ENCODE assay signal across 9 cellular contexts in the genomic region with DNA sequence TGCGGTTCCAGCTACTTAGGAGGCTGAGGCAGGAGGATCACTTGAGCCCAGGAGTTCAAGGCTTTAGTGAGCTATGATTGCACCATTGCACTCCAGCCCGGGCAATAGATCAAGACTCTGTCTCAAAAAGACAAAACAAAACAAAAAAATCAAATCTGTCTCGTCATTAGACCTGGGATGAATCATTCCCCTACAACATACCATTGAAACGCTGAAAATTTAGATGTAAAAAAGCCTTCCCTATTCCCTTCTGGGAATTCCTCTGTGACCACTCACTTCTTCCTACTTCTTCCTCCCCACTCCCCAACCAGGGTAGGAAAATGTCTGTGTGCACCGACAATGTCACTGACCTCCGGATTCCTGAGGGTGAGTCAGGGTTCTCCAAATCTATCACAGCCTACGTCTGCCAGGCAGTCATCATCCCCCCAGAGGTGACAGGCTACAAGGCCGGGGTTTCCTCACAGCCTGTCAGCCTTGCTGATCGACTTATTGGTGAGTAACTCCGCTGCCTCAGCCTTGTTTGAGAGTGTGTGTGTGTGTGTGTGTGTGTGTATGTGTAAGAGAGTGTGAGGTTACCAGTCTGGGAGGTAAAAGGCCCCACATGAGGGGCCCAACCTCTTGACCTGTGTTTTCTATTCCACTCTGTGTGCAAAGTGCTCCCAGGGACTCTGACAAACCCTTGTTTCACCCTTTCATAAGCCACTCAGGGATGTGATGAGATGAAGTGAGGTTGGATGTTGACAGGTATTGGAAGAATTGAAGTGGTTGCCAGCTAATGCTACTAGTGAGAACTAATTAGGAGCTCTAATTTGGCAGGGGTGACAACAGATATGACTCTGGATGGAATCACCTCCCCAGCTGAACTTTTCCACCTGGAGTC. TPM values are rescaled to one million over a fixed set of nuclear protein-coding genes. Genes with fewer than 3 reads are reported as not detected.
DNase-seq lines count a peak whose midpoint lies in the region; ATAC-seq and TF ChIP-seq lines count a peak whose summit lies in the region.
"Had no signal": no experiment of that assay in that cellular context is flagged by ENCODE, and none has a peak within 500 bp of the region (broad histone marks: within the 10 kb centered on the region; RNA-seq: fewer than 3 reads in every experiment).

No MANE protein-coding gene starts in this region.

- TF ChIP-seq EP300 in stomach (IDR thresholded peaks at IDR 0.05) (no peak), esophagus muscularis mucosa (IDR thresholded peaks at IDR 0.05) (no peak)

- CTCF ChIA-PET in activated CD8-positive, alpha-beta T cell treated with anti-CD3 and anti-CD28 coated beads for 36 hours (lab: Charles Lee), result interaction anchor here (1.0 to 1.7 kb wide), 2 partner anchors 97 to 335 kb away, joined by 3 to 5 read pairs; no protein-coding TSS in a partner anchor
- CTCF ChIA-PET in activated CD8-positive, alpha-beta T cell treated with anti-CD3 and anti-CD28 coated beads, Interleukin-2, amount 10 ng/mL, durations not matched to agents 7 days and 5 days (lab: Charles Lee), result interaction anchor here (1.2 to 2.9 kb wide), 2 partner anchors 16 to 84 kb away, joined by 3 to 17 read pairs; a partner anchor contains a TSS

- H3K27me3 Mint-ChIP-seq in activated CD8-positive, alpha-beta T cell treated with anti-CD3 and anti-CD28 coated beads for 36 hours, result no peaks in the 10 kb centered on the region
- no peaks in the 10 kb centered on the region for H3K27me3 Mint-ChIP-seq in activated CD8-positive, alpha-beta T cell treated with anti-CD3 and anti-CD28 coated beads, Interleukin-2, amount 10 ng/mL, durations not matched to agents 7 days and 5 days (ENCODE audit: low read depth)
- peaks cover 2% of the 10 kb centered on the region for H3K27me3 Mint-ChIP-seq in activated T-helper 1 cell treated with anti-CD3 and anti-CD28 coated beads, Interleukin-12 subunit alpha, Interleukin-12 subunit beta, Interleukin-2, Interleukin-4 antibody, amounts not matched to agents 30 ng/mL and 10 ng/mL and 1 ng/mL, durations not matched to agents 14 hours and 24 hours and 36 hours (ENCODE audit: insufficient read depth)

- H3K9me3 ChIP-seq in right atrium auricular region, result no peaks in the 10 kb centered on the region
- no peaks in the 10 kb centered on the region for H3K9me3 ChIP-seq in stomach
- H3K9me3 ChIP-seq in esophagus muscularis mucosa, result no peaks in the 10 kb centered on the region

- POLR2A ChIA-PET in activated CD8-positive, alpha-beta T cell treated with anti-CD3 and anti-CD28 coated beads for 36 hours (lab: Charles Lee), result interaction anchor here (1.0 to 2.3 kb wide), 3 partner anchors 9 to 18 kb away, joined by 4 to 10 read pairs (median 5); a partner anchor contains a TSS
- POLR2A ChIA-PET in activated CD8-positive, alpha-beta T cell treated with anti-CD3 and anti-CD28 coated beads, Interleukin-2, amount 10 ng/mL, durations not matched to agents 7 days and 5 days (lab: Charles Lee), result interaction anchor here (0.7 kb wide), 1 partner anchor 351 kb away, joined by 6 read pairs; a partner anchor contains a TSS

- DNase-seq in activated CD8-positive, alpha-beta T cell treated with anti-CD3 and anti-CD28 coated beads for 36 hours, result peak; percentile 48
- no peak for DNase-seq in activated CD8-positive, alpha-beta T cell treated with anti-CD3 and anti-CD28 coated beads, Interleukin-2, amount 10 ng/mL, durations not matched to agents 7 days and 5 days
- no peak for DNase-seq in activated T-helper 1 cell treated with anti-CD3 and anti-CD28 coated beads, Interleukin-12 subunit alpha, Interleukin-12 subunit beta, Interleukin-2, Interleukin-4 antibody, amounts not matched to agents 30 ng/mL and 10 ng/mL and 1 ng/mL, durations not matched to agents 14 hours and 24 hours and 36 hours (ENCODE audit: low spot score)
- DNase-seq in right atrium auricular region (ENCODE audit: low spot score) (peak; percentile 76), stomach (no peak), esophagus muscularis mucosa (ENCODE audit: extremely low spot score) (no peak)

- H3K4me3 Mint-ChIP-seq in activated CD8-positive, alpha-beta T cell treated with anti-CD3 and anti-CD28 coated beads for 36 hours, result no peak overlapping the region
- no peak overlapping the region for H3K4me3 Mint-ChIP-seq in activated CD8-positive, alpha-beta T cell treated with anti-CD3 and anti-CD28 coated beads, Interleukin-2, amount 10 ng/mL, durations not matched to agents 7 days and 5 days
- no peak overlapping the region for H3K4me3 Mint-ChIP-seq in activated T-helper 1 cell treated with anti-CD3 and anti-CD28 coated beads, Interleukin-12 subunit alpha, Interleukin-12 subunit beta, Interleukin-2, Interleukin-4 antibody, amounts not matched to agents 30 ng/mL and 10 ng/mL and 1 ng/mL, durations not matched to agents 14 hours and 24 hours and 36 hours
- H3K4me3 Mint-ChIP-seq: natural killer cell treated with Interleukin-12 subunit alpha and Interleukin-12 subunit beta and Interleukin-15 and Interleukin-18, amount 100 ng/mL, for 72 hours had no signal

- H3K27me3 ChIP-seq in right atrium auricular region (no peaks in the 10 kb centered on the region), stomach (no peaks in the 10 kb centered on the region), esophagus muscularis mucosa (no peaks in the 10 kb centered on the region)

- H3K36me3 ChIP-seq in right atrium auricular region, result no peaks in the 10 kb centered on the region
- peaks cover 0 to 60% (median 39%) of the 10 kb centered on the region in 4 donors for H3K36me3 ChIP-seq in stomach
- H3K36me3 ChIP-seq in esophagus muscularis mucosa, result no peaks in the 10 kb centered on the region

- H3K4me3 ChIP-seq in right atrium auricular region (no peak overlapping the region), stomach (no peak overlapping the region), esophagus muscularis mucosa (no peak overlapping the region)

- no peaks in the 10 kb centered on the region for H3K9me3 Mint-ChIP-seq in activated CD8-positive, alpha-beta T cell treated with anti-CD3 and anti-CD28 coated beads for 36 hours
- no peaks in the 10 kb centered on the region for H3K9me3 Mint-ChIP-seq in activated CD8-positive, alpha-beta T cell treated with anti-CD3 and anti-CD28 coated beads, Interleukin-2, amount 10 ng/mL, durations not matched to agents 7 days and 5 days (ENCODE audit: insufficient read depth)
- no peaks in the 10 kb centered on the region for H3K9me3 Mint-ChIP-seq in activated T-helper 1 cell treated with anti-CD3 and anti-CD28 coated beads, Interleukin-12 subunit alpha, Interleukin-12 subunit beta, Interleukin-2, Interleukin-4 antibody, amounts not matched to agents 30 ng/mL and 10 ng/mL and 1 ng/mL, durations not matched to agents 14 hours and 24 hours and 36 hours
- H3K9me3 Mint-ChIP-seq: natural killer cell treated with Interleukin-12 subunit alpha and Interleukin-12 subunit beta and Interleukin-15 and Interleukin-18, amount 100 ng/mL, for 72 hours had no signal

- H3K4me1 ChIP-seq in right atrium auricular region, result peaks cover 0 to 14% of the 10 kb centered on the region in 2 donors
- H3K4me1 ChIP-seq in stomach, result peaks cover 0 to 16% (median 7%) of the 10 kb centered on the region in 4 donors
- H3K4me1 ChIP-seq in esophagus muscularis mucosa, result peaks cover 6 to 19% (median 14%) of the 10 kb centered on the region in 4 donors

- no peak for TF ChIP-seq CTCF in activated CD8-positive, alpha-beta T cell treated with anti-CD3 and anti-CD28 coated beads for 36 hours (IDR thresholded peaks at IDR 0.05)
- no peak for TF ChIP-seq CTCF in right atrium auricular region (IDR thresholded peaks at IDR 0.05)
- TF ChIP-seq CTCF in stomach (IDR thresholded peaks at IDR 0.05), result no peak
- TF ChIP-seq CTCF in esophagus muscularis mucosa (IDR thresholded peaks at IDR 0.05), result no peak

- peak overlapping the region; percentile 53 to 66 for H3K27ac ChIP-seq in right atrium auricular region
- H3K27ac ChIP-seq in stomach, result peak overlapping the region in 3 of 5 donors; percentile 31 to 56 (median 44)
- peak overlapping the region in 2 of 4 donors; percentile 28 to 58 for H3K27ac ChIP-seq in esophagus muscularis mucosa (replicated peaks in 1 of 4)

- peaks cover 19% of the 10 kb centered on the region for H3K4me1 Mint-ChIP-seq in activated CD8-positive, alpha-beta T cell treated with anti-CD3 and anti-CD28 coated beads for 36 hours (ENCODE audit: low read depth)
- H3K4me1 Mint-ChIP-seq in activated CD8-positive, alpha-beta T cell treated with anti-CD3 and anti-CD28 coated beads, Interleukin-2, amount 10 ng/mL, durations not matched to agents 7 days and 5 days (ENCODE audit: low read depth), result peaks cover 19% of the 10 kb centered on the region
- peaks cover 42% of the 10 kb centered on the region for H3K4me1 Mint-ChIP-seq in activated T-helper 1 cell treated with anti-CD3 and anti-CD28 coated beads, Interleukin-12 subunit alpha, Interleukin-12 subunit beta, Interleukin-2, Interleukin-4 antibody, amounts not matched to agents 30 ng/mL and 10 ng/mL and 1 ng/mL, durations not matched to agents 14 hours and 24 hours and 36 hours (ENCODE audit: low read depth)

- no peaks in the 10 kb centered on the region for H3K36me3 Mint-ChIP-seq in activated CD8-positive, alpha-beta T cell treated with anti-CD3 and anti-CD28 coated beads for 36 hours (ENCODE audit: low read depth)
- H3K36me3 Mint-ChIP-seq in activated CD8-positive, alpha-beta T cell treated with anti-CD3 and anti-CD28 coated beads, Interleukin-2, amount 10 ng/mL, durations not matched to agents 7 days and 5 days (ENCODE audit: low read depth), result no peaks in the 10 kb centered on the region
- H3K36me3 Mint-ChIP-seq in activated T-helper 1 cell treated with anti-CD3 and anti-CD28 coated beads, Interleukin-12 subunit alpha, Interleukin-12 subunit beta, Interleukin-2, Interleukin-4 antibody, amounts not matched to agents 30 ng/mL and 10 ng/mL and 1 ng/mL, durations not matched to agents 14 hours and 24 hours and 36 hours (ENCODE audit: low read depth), result peaks cover 16% of the 10 kb centered on the region
- H3K36me3 Mint-ChIP-seq: natural killer cell treated with Interleukin-12 subunit alpha and Interleukin-12 subunit beta and Interleukin-15 and Interleukin-18, amount 100 ng/mL, for 72 hours had no signal

- ATAC-seq in activated CD8-positive, alpha-beta T cell treated with anti-CD3 and anti-CD28 coated beads for 36 hours, result peak; percentile 44
- no peak for ATAC-seq in activated CD8-positive, alpha-beta T cell treated with anti-CD3 and anti-CD28 coated beads, Interleukin-2, amount 10 ng/mL, durations not matched to agents 7 days and 5 days
- no peak for ATAC-seq in GM18861 (IDR thresholded peaks at IDR 0.05; ENCODE audit: unreplicated experiment)
- no peak for ATAC-seq in HG02981 (IDR thresholded peaks at IDR 0.05; ENCODE audit: unreplicated experiment)

- no peak overlapping the region for H3K27ac Mint-ChIP-seq in activated CD8-positive, alpha-beta T cell treated with anti-CD3 and anti-CD28 coated beads for 36 hours
- no peak overlapping the region for H3K27ac Mint-ChIP-seq in activated CD8-positive, alpha-beta T cell treated with anti-CD3 and anti-CD28 coated beads, Interleukin-2, amount 10 ng/mL, durations not matched to agents 7 days and 5 days
- H3K27ac Mint-ChIP-seq in activated T-helper 1 cell treated with anti-CD3 and anti-CD28 coated beads, Interleukin-12 subunit alpha, Interleukin-12 subunit beta, Interleukin-2, Interleukin-4 antibody, amounts not matched to agents 30 ng/mL and 10 ng/mL and 1 ng/mL, durations not matched to agents 14 hours and 24 hours and 36 hours, result peak overlapping the region; percentile 61
- H3K27ac Mint-ChIP-seq: natural killer cell treated with Interleukin-12 subunit alpha and Interleukin-12 subunit beta and Interleukin-15 and Interleukin-18, amount 100 ng/mL, for 72 hours had no signal

- TF ChIP-seq POLR2A in stomach (IDR thresholded peaks at IDR 0.05) (no peak), esophagus muscularis mucosa (IDR thresholded peaks at IDR 0.05; ENCODE audit: low read depth) (no peak)

- intact Hi-C loops in activated CD8-positive, alpha-beta T cell treated with anti-CD3 and anti-CD28 coated beads for 36 hours (cut with micrococcal nuclease), result no loop called here
- intact Hi-C loops in activated T-helper 1 cell treated with anti-CD3 and anti-CD28 coated beads, Interleukin-12 subunit alpha, Interleukin-12 subunit beta, Interleukin-2, Interleukin-4 antibody, amounts not matched to agents 30 ng/mL and 10 ng/mL and 1 ng/mL, durations not matched to agents 14 hours and 24 hours and 36 hours (cut with micrococcal nuclease), result no loop called here
- intact Hi-C loops in stomach (cut with DNase I; ENCODE audit: low total_unique reads) (loop anchor here (10.0 kb wide), 1 partner anchor 83 kb away; a partner anchor contains a TSS), esophagus muscularis mucosa (cut with DNase I) (loop anchor here (5.0 kb wide), 1 partner anchor 50 kb away; a partner anchor contains a TSS)

- WGBS in stomach, 5 donors, result 53 to 67% (median 60%) methylated on average over 10 of the region's 10 CpGs
- WGBS in esophagus muscularis mucosa, result 50% methylated on average over 10 of the region's 10 CpGs

RNA-seq across cellular contexts. Expression of a gene that starts 16.3 kb away (rescaled TPM):
- total RNA-seq in activated CD8-positive, alpha-beta T cell treated with anti-CD3 and anti-CD28 coated beads for 36 hours, result 100 to 1,000 TPM; 226 to 228 TPM
- 100 to 1,000 TPM; 145 to 157 TPM for total RNA-seq in activated CD8-positive, alpha-beta T cell treated with anti-CD3 and anti-CD28 coated beads, Interleukin-2, amount 10 ng/mL, durations not matched to agents 7 days and 5 days
- 147 and 154 TPM in 2 replicates for total RNA-seq in activated T-helper 1 cell treated with anti-CD3 and anti-CD28 coated beads, Interleukin-12 subunit alpha, Interleukin-12 subunit beta, Interleukin-2, Interleukin-4 antibody, amounts not matched to agents 30 ng/mL and 10 ng/mL and 1 ng/mL, durations not matched to agents 14 hours and 24 hours and 36 hours
- 100 to 1,000 TPM; 108 to 130 TPM for total RNA-seq in right atrium auricular region
- total RNA-seq in stomach, result 100 to 1,000 TPM in 4 of 5 donors, 10 to 100 TPM in 1; 80.8 to 127 (median 117) TPM
- polyA plus RNA-seq in stomach, result 100 to 1,000 TPM in 2 of 3 donors, 10 to 100 TPM in 1; 95.6 to 232 (median 100) TPM
- 100 to 1,000 TPM; 125 to 180 (median 144) TPM for total RNA-seq in esophagus muscularis mucosa

RNA-seq across cellular contexts. Expression of a gene that starts 51.9 kb away (rescaled TPM):
- 1 to 10 TPM; 2.7 to 3.1 TPM for total RNA-seq in activated CD8-positive, alpha-beta T cell treated with anti-CD3 and anti-CD28 coated beads for 36 hours
- total RNA-seq in activated CD8-positive, alpha-beta T cell treated with anti-CD3 and anti-CD28 coated beads, Interleukin-2, amount 10 ng/mL, durations not matched to agents 7 days and 5 days, result 1 to 10 TPM; 4.9 to 5.2 TPM
- 4.1 and 4.9 TPM in 2 replicates for total RNA-seq in activated T-helper 1 cell treated with anti-CD3 and anti-CD28 coated beads, Interleukin-12 subunit alpha, Interleukin-12 subunit beta, Interleukin-2, Interleukin-4 antibody, amounts not matched to agents 30 ng/mL and 10 ng/mL and 1 ng/mL, durations not matched to agents 14 hours and 24 hours and 36 hours
- total RNA-seq in right atrium auricular region (10 to 100 TPM; 20.2 to 23.7 TPM), stomach (10 to 100 TPM in 1 of 5 donors, 1 to 10 TPM in 4; 3.5 to 18.7 (median 7.2) TPM), esophagus muscularis mucosa (10 to 100 TPM in 2 of 4 donors, 1 to 10 TPM in 2; 7.8 to 20.4 (median 10.5) TPM)
- 1 to 10 TPM in 2 of 3 donors, under 1 TPM in 1; 0.76 to 8.7 (median 1.5) TPM for polyA plus RNA-seq in stomach

Comparison
In these comparisons a context has a peak if more than half of its experiments do, and no peak if none do; other contexts are left out.
1. DNase-seq: peak in activated CD8-positive, alpha-beta T cell treated with anti-CD3 and anti-CD28 coated beads for 36 hours (single experiment) and right atrium auricular region (single experiment); none in activated CD8-positive, alpha-beta T cell treated with anti-CD3 and anti-CD28 coated beads, Interleukin-2, amount 10 ng/mL, durations not matched to agents 7 days and 5 days (single experiment), activated T-helper 1 cell treated with anti-CD3 and anti-CD28 coated beads, Interleukin-12 subunit alpha, Interleukin-12 subunit beta, Interleukin-2, Interleukin-4 antibody, amounts not matched to agents 30 ng/mL and 10 ng/mL and 1 ng/mL, durations not matched to agents 14 hours and 24 hours and 36 hours (single experiment), stomach (single experiment) and esophagus muscularis mucosa (single experiment).
2. intact Hi-C loops: an anchor here in stomach (10.0 kb wide) and esophagus muscularis mucosa (5.0 kb wide); none called in activated CD8-positive, alpha-beta T cell treated with anti-CD3 and anti-CD28 coated beads for 36 hours and activated T-helper 1 cell treated with anti-CD3 and anti-CD28 coated beads, Interleukin-12 subunit alpha, Interleukin-12 subunit beta, Interleukin-2, Interleukin-4 antibody, amounts not matched to agents 30 ng/mL and 10 ng/mL and 1 ng/mL, durations not matched to agents 14 hours and 24 hours and 36 hours.